8 cellular contexts compared by ENCODE assay signal in genomic region chr7:40680657-40681056, GRCh38.
DNase-seq lines count a peak whose midpoint lies in the region; ATAC-seq and TF ChIP-seq lines count a peak whose summit lies in the region.

No MANE protein-coding gene starts in this region.

- no peaks in the 10 kb centered on the region for H3K4me1 Mint-ChIP-seq in naive thymus-derived CD4-positive, alpha-beta T cell

- DNase-seq in DMS 273 (lab: John Stamatoyannopoulos, UW; ENCODE audit: unreplicated experiment), result peak; percentile 61
- peak; percentile 21 for DNase-seq in WERI-Rb-1
- DNase-seq in naive thymus-derived CD4-positive, alpha-beta T cell, result no peak
- no peak for DNase-seq in tibial nerve (ENCODE audit: low spot score in 2 of 2)
- DNase-seq in stimulated activated CD4-positive, alpha-beta T cell treated with anti-CD3 and anti-CD28 coated beads, Interleukin-1b, Interleukin-23, amount 100 ng/mL, for 48 hours, result no peak
- no peak for DNase-seq in COR-L47 (lab: John Stamatoyannopoulos, UW)

- H3K27ac ChIP-seq in WERI-Rb-1 (no peak overlapping the region), tibial nerve (no peak overlapping the region)
- H3K27ac ChIP-seq in naive thymus-derived CD4-positive, alpha-beta T cell (ENCODE audit: low read depth, low read length), result no peak overlapping the region

- no peaks in the 10 kb centered on the region for H3K36me3 Mint-ChIP-seq in naive thymus-derived CD4-positive, alpha-beta T cell

- H3K4me1 ChIP-seq in naive thymus-derived CD4-positive, alpha-beta T cell (ENCODE audit: control insufficient read depth in 2 of 2, insufficient read depth in 2 of 2, low read length in 2 of 2), result no peaks in the 10 kb centered on the region
- no peaks in the 10 kb centered on the region for H3K4me1 ChIP-seq in tibial nerve

- no peak for TF ChIP-seq EP300 in tibial nerve (IDR thresholded peaks at IDR 0.05)

- no peaks in the 10 kb centered on the region for H3K27me3 Mint-ChIP-seq in naive thymus-derived CD4-positive, alpha-beta T cell

- H3K9me3 Mint-ChIP-seq in naive thymus-derived CD4-positive, alpha-beta T cell, result peaks cover 0 to 2% (median 0%) of the 10 kb centered on the region in 11 donors

- peaks cover 4% of the 10 kb centered on the region for H3K9me3 ChIP-seq in WERI-Rb-1 (ENCODE audit: severe bottlenecking)
- H3K9me3 ChIP-seq in naive thymus-derived CD4-positive, alpha-beta T cell (ENCODE audit: control insufficient read depth in 2 of 3, low read length in 3 of 3), result no peaks in the 10 kb centered on the region
- peaks cover 0 to 4% (median 0%) of the 10 kb centered on the region in 4 donors for H3K9me3 ChIP-seq in tibial nerve

- no peaks in the 10 kb centered on the region for H3K27me3 ChIP-seq in WERI-Rb-1 (ENCODE audit: insufficient read depth, low read depth, severe bottlenecking)
- no peaks in the 10 kb centered on the region for H3K27me3 ChIP-seq in naive thymus-derived CD4-positive, alpha-beta T cell (ENCODE audit: control insufficient read depth in 2 of 2, insufficient read depth in 2 of 2, low read length in 2 of 2)
- no peaks in the 10 kb centered on the region for H3K27me3 ChIP-seq in tibial nerve

- no peak overlapping the region for H3K4me3 Mint-ChIP-seq in naive thymus-derived CD4-positive, alpha-beta T cell

- TF ChIP-seq CTCF in WERI-Rb-1 (IDR thresholded peaks at IDR 0.05; ENCODE audit: low read depth, low read length), result peak; percentile 52
- TF ChIP-seq CTCF in tibial nerve (IDR thresholded peaks at IDR 0.05), result peak in 1 of 5 experiments; percentile 4

- POLR2A ChIA-PET in naive thymus-derived CD4-positive, alpha-beta T cell (lab: Charles Lee), result no interaction called here

- H3K36me3 ChIP-seq in WERI-Rb-1 (no peaks in the 10 kb centered on the region), tibial nerve (no peaks in the 10 kb centered on the region)
- H3K36me3 ChIP-seq in naive thymus-derived CD4-positive, alpha-beta T cell (ENCODE audit: control insufficient read depth in 2 of 3, insufficient read depth in 3 of 3, low read length in 3 of 3), result no peaks in the 10 kb centered on the region

- H3K27ac Mint-ChIP-seq in naive thymus-derived CD4-positive, alpha-beta T cell, result no peak overlapping the region

- ATAC-seq in GM19397 (IDR thresholded peaks at IDR 0.05; ENCODE audit: unreplicated experiment) (peak; percentile 92), HG03378 (IDR thresholded peaks at IDR 0.05; ENCODE audit: unreplicated experiment) (peak; percentile 95)
- peak; percentile 32 for ATAC-seq in naive thymus-derived CD4-positive, alpha-beta T cell

- no peak for TF ChIP-seq POLR2A in tibial nerve (IDR thresholded peaks at IDR 0.05)

- WGBS in tibial nerve, 2 donors, result 97 to 100% methylated on average over 1 of the region's 1 CpG

- CTCF ChIA-PET in naive thymus-derived CD4-positive, alpha-beta T cell (lab: Charles Lee), result no interaction called here

- H3K4me3 ChIP-seq in WERI-Rb-1 (ENCODE audit: low read depth, low read length) (no peak overlapping the region), tibial nerve (no peak overlapping the region)
- no peak overlapping the region for H3K4me3 ChIP-seq in naive thymus-derived CD4-positive, alpha-beta T cell (ENCODE audit: low read length)

- intact Hi-C loops in naive thymus-derived CD4-positive, alpha-beta T cell (cut with micrococcal nuclease), result no loop called here

Comparison
In these comparisons a context has a peak if more than half of its experiments do, and no peak if none do; other contexts are left out.
1. DNase-seq: peak in DMS 273 (single experiment) and WERI-Rb-1 (single experiment); none in naive thymus-derived CD4-positive, alpha-beta T cell (0 of 9), tibial nerve (0 of 2), stimulated activated CD4-positive, alpha-beta T cell treated with anti-CD3 and anti-CD28 coated beads, Interleukin-1b, Interleukin-23, amount 100 ng/mL, for 48 hours (single experiment) and COR-L47 (single experiment).
2. ATAC-seq: peak in every context shown above with its lines; median percentile 95 in HG03378; 92 in GM19397; 32 in naive thymus-derived CD4-positive, alpha-beta T cell.